21 cellular contexts compared by ENCODE assay signal in the genomic region with DNA sequence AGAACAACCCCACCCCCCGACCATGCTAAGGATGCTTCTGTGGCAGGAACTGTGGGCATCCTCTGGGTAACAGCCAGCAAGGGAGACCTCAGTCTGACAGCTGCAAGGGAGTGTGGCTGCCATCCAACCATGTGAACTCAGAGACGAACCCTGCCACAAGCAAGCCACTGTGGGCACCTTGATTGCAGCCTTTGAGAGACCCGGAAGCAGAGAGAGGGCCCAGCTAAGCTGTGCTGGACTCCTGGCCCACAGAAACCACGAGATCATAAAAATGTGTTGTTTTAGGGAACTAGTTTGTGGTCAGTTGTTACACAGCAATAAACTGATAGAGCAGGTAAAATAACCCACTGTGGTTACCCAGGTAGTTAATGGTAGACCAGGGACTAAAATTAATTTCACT.
DNase-seq lines count a peak whose midpoint lies in the region; ATAC-seq and TF ChIP-seq lines count a peak whose summit lies in the region.
"Had no signal": no experiment of that assay in that cellular context is flagged by ENCODE, and none has a peak within 500 bp of the region (broad histone marks: within the 10 kb centered on the region; RNA-seq: fewer than 3 reads in every experiment).

No MANE protein-coding gene starts in this region.

- intact Hi-C loops in natural killer cell (cut with micrococcal nuclease) = no loop called here

- H3K4me3 Mint-ChIP-seq in natural killer cell (no peak overlapping the region), T-cell (no peak overlapping the region)
- H3K4me3 Mint-ChIP-seq: activated naive CD4-positive, alpha-beta T cell treated with anti-CD3 and anti-CD28 coated beads, Interleukin-2, amount 10 ng/mL, durations not matched to agents 7 days and 5 days; activated T-cell treated with anti-CD3 and anti-CD28 coated beads, Interleukin-2, amount 50 U/mL, for 72 hours; CD8-positive, alpha-beta T cell; dendritic cell treated with granulocyte-macrophage colony-stimulating factor and Interleukin-4, amounts not matched to agents 40 ng/mL and 50 ng/mL, for 4 days; IgD-negative memory B cell; naive B cell had no signal

- H3K27me3 Mint-ChIP-seq in natural killer cell (ENCODE audit: low read depth in 2 of 2) (peaks cover 14 to 17% of the 10 kb centered on the region in 2 donors), T-cell (peaks cover 12 to 30% of the 10 kb centered on the region in 2 donors)
- H3K27me3 Mint-ChIP-seq: activated naive CD4-positive, alpha-beta T cell treated with anti-CD3 and anti-CD28 coated beads, Interleukin-2, amount 10 ng/mL, durations not matched to agents 7 days and 5 days; dendritic cell treated with granulocyte-macrophage colony-stimulating factor and Interleukin-4, amounts not matched to agents 40 ng/mL and 50 ng/mL, for 4 days; IgD-negative memory B cell had no signal

- peak; percentile 13 for DNase-seq in HT-29 (ENCODE audit: low spot score)
- DNase-seq in NOMO-1 (lab: John Stamatoyannopoulos, UW; ENCODE audit: unreplicated experiment in 2 of 2) = peak; percentile 43 to 67
- no peak for DNase-seq in natural killer cell
- DNase-seq in T-cell = no peak
- DNase-seq in NCI-H345 (lab: John Stamatoyannopoulos, UW) = no peak
- DNase-seq: activated naive CD4-positive, alpha-beta T cell treated with anti-CD3 and anti-CD28 coated beads, Interleukin-2, amount 10 ng/mL, durations not matched to agents 7 days and 5 days; activated T-cell treated with anti-CD3 and anti-CD28 coated beads, Interleukin-2, amount 50 U/mL, for 72 hours; amygdala; CD8-positive, alpha-beta T cell; GM23248; left cardiac atrium; mesenchymal stem cell; naive B cell; stimulated activated CD4-positive, alpha-beta T cell treated with anti-CD3 and anti-CD28 coated beads, Interleukin-12 subunit alpha, Interleukin-12 subunit beta, amount 100 ng/mL, for 4 hours; stomach; SW 1271; transverse colon had no signal

- no peaks in the 10 kb centered on the region for H3K9me3 Mint-ChIP-seq in natural killer cell
- peaks cover 0 to 9% (median 6%) of the 10 kb centered on the region in 3 donors for H3K9me3 Mint-ChIP-seq in T-cell
- H3K9me3 Mint-ChIP-seq: activated naive CD4-positive, alpha-beta T cell treated with anti-CD3 and anti-CD28 coated beads, Interleukin-2, amount 10 ng/mL, durations not matched to agents 7 days and 5 days; dendritic cell treated with granulocyte-macrophage colony-stimulating factor and Interleukin-4, amounts not matched to agents 40 ng/mL and 50 ng/mL, for 4 days had no signal

- H3K4me1 Mint-ChIP-seq in natural killer cell (peaks cover 14 to 21% of the 10 kb centered on the region in 2 donors), T-cell (no peaks in the 10 kb centered on the region)
- H3K4me1 Mint-ChIP-seq: activated naive CD4-positive, alpha-beta T cell treated with anti-CD3 and anti-CD28 coated beads, Interleukin-2, amount 10 ng/mL, durations not matched to agents 7 days and 5 days; IgD-negative memory B cell; naive B cell had no signal

- peak; percentile 79 for ATAC-seq in GM18907 (IDR thresholded peaks at IDR 0.05; ENCODE audit: unreplicated experiment)
- peak in 2 of 3 donors; percentile 37 to 84 for ATAC-seq in natural killer cell
- ATAC-seq in HG03039 (IDR thresholded peaks at IDR 0.05; ENCODE audit: unreplicated experiment) = no peak
- no peak for ATAC-seq in T-cell (replicated peaks in 1 of 4)
- ATAC-seq: activated T-cell treated with anti-CD3 and anti-CD28 coated beads, Interleukin-2, amount 50 U/mL, for 72 hours; CD8-positive, alpha-beta T cell; left cardiac atrium had no signal

- H3K36me3 Mint-ChIP-seq in natural killer cell (peaks cover 7% of the 10 kb centered on the region), T-cell (no peaks in the 10 kb centered on the region)
- H3K36me3 Mint-ChIP-seq: activated naive CD4-positive, alpha-beta T cell treated with anti-CD3 and anti-CD28 coated beads, Interleukin-2, amount 10 ng/mL, durations not matched to agents 7 days and 5 days; CD8-positive, alpha-beta T cell; naive B cell had no signal

- CTCF ChIA-PET in T-cell (lab: Charles Lee) = no interaction called here

- H3K27ac Mint-ChIP-seq in natural killer cell (peak overlapping the region; percentile 22 to 65), T-cell (no peak overlapping the region)
- H3K27ac Mint-ChIP-seq: activated naive CD4-positive, alpha-beta T cell treated with anti-CD3 and anti-CD28 coated beads, Interleukin-2, amount 10 ng/mL, durations not matched to agents 7 days and 5 days; activated T-cell treated with anti-CD3 and anti-CD28 coated beads, Interleukin-2, amount 50 U/mL, for 72 hours; CD8-positive, alpha-beta T cell; dendritic cell treated with granulocyte-macrophage colony-stimulating factor and Interleukin-4, amounts not matched to agents 40 ng/mL and 50 ng/mL, for 4 days; IgD-negative memory B cell had no signal

- POLR2A ChIA-PET in T-cell (lab: Charles Lee) = no interaction called here

- no peak for TF ChIP-seq CTCF in natural killer cell (IDR thresholded peaks at IDR 0.05)

Comparison
In these comparisons a context has a peak if more than half of its experiments do, and no peak if none do; other contexts are left out.
1. ATAC-seq: peak in GM18907 (single experiment) and natural killer cell (2 of 3); none in HG03039 (single experiment) and T-cell (0 of 4).
2. DNase-seq: peak in HT-29 (single experiment) and NOMO-1 (2 of 2); none in natural killer cell (single experiment), T-cell (0 of 34) and NCI-H345 (single experiment).
3. H3K27ac Mint-ChIP-seq: peak in natural killer cell (2 of 2); none in T-cell (0 of 2).